14 cellular contexts compared by ENCODE assay signal in the genomic region with DNA sequence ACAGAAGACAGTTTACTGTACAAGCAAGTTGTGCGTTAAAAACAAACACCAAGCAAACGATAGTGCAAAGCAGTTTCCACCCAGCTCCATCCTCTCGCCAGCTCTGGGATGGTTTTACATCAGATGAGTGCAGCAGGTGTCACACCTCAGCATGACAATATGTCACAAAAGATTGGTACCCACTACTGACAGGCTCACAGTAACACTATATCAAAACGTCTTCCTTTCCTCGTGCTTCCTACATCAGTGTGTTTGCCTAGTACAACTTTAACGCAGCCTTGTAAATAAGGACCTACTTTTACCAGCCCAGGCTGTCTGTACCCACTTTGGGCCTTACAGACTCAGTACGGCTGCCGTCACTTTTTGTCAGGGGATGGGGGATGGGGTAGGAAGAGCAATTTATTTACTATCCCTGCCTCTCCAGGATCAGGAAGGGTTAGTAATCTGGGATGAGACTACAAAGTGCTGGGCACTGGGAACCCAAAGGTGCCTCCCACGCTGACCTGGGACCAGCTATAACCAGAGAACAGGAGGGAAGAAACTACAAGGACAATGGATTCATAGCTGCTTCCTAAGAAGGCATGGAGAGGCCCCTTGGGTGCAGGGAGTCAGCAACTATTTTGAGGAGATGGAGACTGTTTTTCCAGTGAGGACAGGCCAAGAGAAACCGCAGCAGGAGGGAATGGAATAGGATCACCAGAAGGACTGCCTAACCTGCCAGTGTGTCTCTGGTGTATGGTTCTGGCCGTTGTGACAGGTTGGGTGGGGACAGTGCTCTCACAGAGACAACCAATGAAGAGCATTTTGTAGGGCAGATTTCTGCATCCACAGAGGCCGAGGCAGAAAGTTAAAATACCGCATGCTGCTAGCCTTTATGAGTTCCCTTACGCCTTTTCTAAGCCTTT. TPM values are rescaled to one million over a fixed set of nuclear protein-coding genes. Genes with fewer than 3 reads are reported as not detected.
DNase-seq lines count a peak whose midpoint lies in the region; ATAC-seq, FAIRE-seq and TF ChIP-seq lines count a peak whose summit lies in the region.
"Had no signal": no experiment of that assay in that cellular context is flagged by ENCODE, and none has a peak within 500 bp of the region (broad histone marks: within the 10 kb centered on the region; RNA-seq: fewer than 3 reads in every experiment).

No MANE protein-coding gene starts in this region.

- DNase-seq in cardiac septum (ENCODE audit: low spot score): peak; percentile 56
- DNase-seq in left cardiac atrium: no peak
- DNase-seq in activated CD4-positive, alpha-beta T cell treated with anti-CD3 and anti-CD28 coated beads, Interleukin-2, amount 50 U/mL, for 48 hours: peak; percentile 44 to 45
- DNase-seq in H1 (ENCODE audit: low read depth in 1 of 2, low spot score in 2 of 2): peak in 1 of 2 experiments; percentile 41
- DNase-seq in tibial artery: peak; percentile 5 to 34
- no peak for DNase-seq in hippocampal formation (lab: John Stamatoyannopoulos, UW)
- DNase-seq: BE2C, body of pancreas, NCI-H1105 treated with DMSO at 0.1 percent for 48 hours, NCI-H748 treated with DMSO at 0.1 percent for 48 hours, nucleus accumbens had no signal

- H2BK15ac ChIP-seq in H1 (ENCODE audit: low read length): 0 out of 2 replicates have a peak overlapping the region, but pooled peaks have one; percentile 36

- 0 out of 2 replicates have a peak overlapping the region, but pooled peaks have one; percentile 6 for H2AK5ac ChIP-seq in H1 (ENCODE audit: low read depth, low read length)

- H3K36me3 ChIP-seq in H1 (ENCODE audit: control insufficient read depth in 2 of 4, insufficient read depth in 4 of 4, low read length in 3 of 4) (no peaks in the 10 kb centered on the region), tibial artery (peaks cover 0 to 20% (median 0%) of the 10 kb centered on the region in 3 donors)
- H3K36me3 ChIP-seq: BE2C had no signal

- no peak overlapping the region for H3K56ac ChIP-seq in H1 (replicated peaks; ENCODE audit: insufficient read length, low read depth, low read length)

- WGBS in H1 (ENCODE audit: extremely low coverage in 1 of 2, insufficient coverage in 1 of 2, insufficient read length in 1 of 2, insufficient replicate concordance in 2 of 2, low coverage in 1 of 2, low lambda C conversion rate in 2 of 2, missing lambda C conversion rate in 1 of 2), 2 experiments: 83% methylated on average over 14 of the region's 14 CpGs; no CpG with 5 or more reads in 1 of the 2 experiments

- no peak for TF ChIP-seq POLR2A in H1 (IDR thresholded peaks at IDR 0.05; ENCODE audit: control extremely low read depth in 1 of 2, low read depth in 2 of 2, low read length in 2 of 2)

- H3K9me3 ChIP-seq in H1 (ENCODE audit: insufficient read depth in 2 of 2, low read depth in 1 of 2, low read length in 1 of 2) (no peaks in the 10 kb centered on the region), tibial artery (no peaks in the 10 kb centered on the region)
- H3K9me3 ChIP-seq: BE2C, body of pancreas, SJSA1 had no signal

- H3K27ac ChIP-seq in H1 (ENCODE audit: low read depth, low read length) (no peak overlapping the region), tibial artery (no peak overlapping the region)
- H3K27ac ChIP-seq: body of pancreas, SJSA1 had no signal

- ATAC-seq in left cardiac atrium: no peak
- ATAC-seq in GM21367 (IDR thresholded peaks at IDR 0.05; ENCODE audit: unreplicated experiment): no peak
- ATAC-seq in GM21360 (IDR thresholded peaks at IDR 0.05; ENCODE audit: unreplicated experiment): no peak
- ATAC-seq: body of pancreas had no signal

- no peaks in the 10 kb centered on the region for H3K23me2 ChIP-seq in H1 (ENCODE audit: low read depth, low read length)

- POLR2A ChIA-PET in H1 (lab: Charles Lee; ENCODE audit: partially characterized antibody): no interaction called here

- CTCF ChIA-PET in H1 (lab: Charles Lee; ENCODE audit: partially characterized antibody): interaction anchor here (0.6 to 4.6 kb wide), 10 partner anchors 7 to 315 kb away, joined by 3 to 69 read pairs (median 5); no protein-coding TSS in a partner anchor

- no peaks in the 10 kb centered on the region for H3K79me2 ChIP-seq in H1 (ENCODE audit: control insufficient read depth in 1 of 2, insufficient read depth in 2 of 2, low read length in 2 of 2)

- H3K9ac ChIP-seq in H1 (replicated peaks in 1 of 4; ENCODE audit: extremely low read depth in 1 of 4, low read depth in 3 of 4, low read length in 3 of 4): no peak overlapping the region

- H3K4me3 ChIP-seq in H1 (ENCODE audit: extremely low read depth in 1 of 4, insufficient read depth in 2 of 4, low read depth in 3 of 4, low read length in 4 of 4) (no peak overlapping the region), tibial artery (no peak overlapping the region)
- H3K4me3 ChIP-seq: body of pancreas, SJSA1 had no signal

- H2BK20ac ChIP-seq in H1 (ENCODE audit: low read length): no peak overlapping the region

- H3K18ac ChIP-seq in H1 (ENCODE audit: extremely low read depth, low read length): no peak overlapping the region

- no peak overlapping the region for H3K4ac ChIP-seq in H1 (replicated peaks; ENCODE audit: insufficient read length, low read depth, low read length)

- H3K27me3 ChIP-seq in H1 (replicated peaks in 1 of 4; ENCODE audit: control insufficient read depth in 3 of 4, extremely low read depth in 1 of 4, insufficient read depth in 3 of 4, low read length in 3 of 4): no peaks in the 10 kb centered on the region
- H3K27me3 ChIP-seq in tibial artery: peaks cover 0 to 65% of the 10 kb centered on the region in 2 donors
- H3K27me3 ChIP-seq: BE2C, SJSA1 had no signal

- no peaks in the 10 kb centered on the region for H3K79me1 ChIP-seq in H1 (ENCODE audit: low read depth, low read length)

- H2BK5ac ChIP-seq in H1 (ENCODE audit: low read depth, low read length): no peak overlapping the region

- H3K23ac ChIP-seq in H1 (ENCODE audit: insufficient read length): no peak overlapping the region

- H3K4me1 ChIP-seq in H1 (replicated peaks in 1 of 4; ENCODE audit: control insufficient read depth in 3 of 4, insufficient read depth in 4 of 4, low read length in 3 of 4) (no peaks in the 10 kb centered on the region; a peak in 2 of 7 replicates), tibial artery (no peaks in the 10 kb centered on the region)
- H3K4me1 ChIP-seq: BE2C, body of pancreas, SJSA1 had no signal

- no peak overlapping the region for H4K91ac ChIP-seq in H1 (replicated peaks; ENCODE audit: insufficient read length, low read length)

- H4K20me1 ChIP-seq in H1 (replicated peaks in 1 of 2; ENCODE audit: control insufficient read depth in 1 of 2, insufficient read depth in 2 of 2, low read length in 2 of 2): no peaks in the 10 kb centered on the region

- no peak overlapping the region for H2BK12ac ChIP-seq in H1 (ENCODE audit: low read depth, low read length)

- no peak overlapping the region for H3K4me2 ChIP-seq in H1 (ENCODE audit: insufficient read depth in 1 of 2, low read depth in 2 of 2, low read length in 2 of 2)

- no peak for TF ChIP-seq RAD21 in H1 (IDR thresholded peaks at IDR 0.05 in 1 of 2, conservative IDR thresholded peaks at IDR 0.05 in 1 of 2; ENCODE audit: low read depth in 2 of 2, low read length in 2 of 2)

- H4K8ac ChIP-seq in H1 (ENCODE audit: extremely low read depth, insufficient read depth, low read length): no peak overlapping the region

- no peak for FAIRE-seq in H1 (lab: Jason Lieb, UNC)

- no peak overlapping the region for H3K14ac ChIP-seq in H1 (ENCODE audit: insufficient read length)

- no peak for TF ChIP-seq CTCF in H1 (IDR thresholded peaks at IDR 0.05; ENCODE audit: control extremely low read depth in 1 of 3, insufficient read depth in 1 of 3, low read depth in 1 of 3, low read length in 3 of 3)
- TF ChIP-seq CTCF in tibial artery (IDR thresholded peaks at IDR 0.05): no peak

- H2AFZ ChIP-seq in H1 (ENCODE audit: low read length): no peak overlapping the region

- intact Hi-C loops in cardiac septum (cut with DNase I) (no loop called here), left cardiac atrium (cut with DNase I) (loop anchor here (2.0 to 10.0 kb wide), 2 partner anchors 45 to 51 kb away; no protein-coding TSS in a partner anchor), tibial artery (cut with DNase I; ENCODE audit: low total_unique reads) (no loop called here)

- H4K5ac ChIP-seq in H1 (ENCODE audit: insufficient read length, low read depth, low read length): no peak overlapping the region

- H2BK120ac ChIP-seq in H1 (replicated peaks; ENCODE audit: low read depth, low read length): no peak overlapping the region

- no peak for TF ChIP-seq EP300 in H1 (IDR thresholded peaks at IDR 0.05; ENCODE audit: borderline replicate concordance in 1 of 2, low read depth in 2 of 2, low read length in 2 of 2)

TF ChIP-seq in H1, 55 proteins besides CTCF, POLR2A, EP300 and RAD21 (continues in another document):
- no peak for TF ChIP-seq MAFK (IDR thresholded peaks at IDR 0.05; ENCODE audit: low read depth, low read length)
- TF ChIP-seq TEAD4 (IDR thresholded peaks at IDR 0.05; ENCODE audit: low read depth, low read length): no peak
- no peak for TF ChIP-seq SIRT6 (IDR thresholded peaks at IDR 0.05; ENCODE audit: low read length)
- TF ChIP-seq RXRA (IDR thresholded peaks at IDR 0.05; ENCODE audit: insufficient read depth, low read depth, low read length): no peak
- TF ChIP-seq FOSL1 (IDR thresholded peaks at IDR 0.05; ENCODE audit: insufficient read depth, low read depth, low read length): no peak
- TF ChIP-seq NANOG (IDR thresholded peaks at IDR 0.05; ENCODE audit: insufficient read depth, low read depth, low read length, poor library complexity, severe bottlenecking): no peak
- TF ChIP-seq RFX5 (IDR thresholded peaks at IDR 0.05; ENCODE audit: borderline replicate concordance, low read depth, low read length): no peak
- no peak for TF ChIP-seq CBX5 (IDR thresholded peaks at IDR 0.05; ENCODE audit: low read depth, low read length)
- no peak for TF ChIP-seq CHD2 (IDR thresholded peaks at IDR 0.05; ENCODE audit: low read length)
- TF ChIP-seq PHF8 (conservative IDR thresholded peaks at IDR 0.05; ENCODE audit: low read depth, low read length): no peak
- TF ChIP-seq CEBPB (IDR thresholded peaks at IDR 0.05; ENCODE audit: low read depth, low read length): no peak
- no peak for TF ChIP-seq JUN (IDR thresholded peaks at IDR 0.05; ENCODE audit: low read depth, low read length)
- no peak for TF ChIP-seq BRCA1 (IDR thresholded peaks at IDR 0.05; ENCODE audit: low read depth, low read length)

RNA-seq across cellular contexts. Expression of a gene that starts 30.2 kb away (rescaled TPM):
- total RNA-seq in cardiac septum (0.51 TPM), left cardiac atrium (1 to 10 TPM; 1.3 to 2.4 TPM)
- 0.48 and 0.82 TPM in 2 replicates for total RNA-seq in H1 (2021; fragmentation: NEBNext Ultra II Directional; extraction: Animal tissue kit (Norgen Biotek cat#: 25700))
- polyA plus RNA-seq in H1 (2011; rRNA removed): 0.49 and 0.62 TPM in 2 replicates
- 0.44 TPM for polyA plus RNA-seq in H1 (2011; cell fraction: cytosol; rRNA removed)
- 0.70 TPM for polyA plus RNA-seq in H1 (2011; cell fraction: nucleus; rRNA removed)
- 0.33 to 1.3 TPM (median 0.64 TPM) in 4 replicates for polyA plus RNA-seq in H1 (2012, experiment 1 of 2)
- 0.55 TPM for polyA plus RNA-seq in H1 (2012, experiment 2 of 2)
- polyA plus RNA-seq in H1 (2013, experiment 1 of 2): 0.61 TPM
- polyA plus RNA-seq in H1 (2013, experiment 2 of 2): 0.52 TPM
- 0.13 TPM in 1 of 2 replicates, not detected in the other for polyA minus RNA-seq in H1 (2011; rRNA and poly(A)+ RNA removed)
- polyA minus RNA-seq in H1 (2011; cell fraction: cytosol; rRNA and poly(A)+ RNA removed): 1.5 TPM
- 0.30 TPM for polyA minus RNA-seq in H1 (2011; cell fraction: nucleus; rRNA and poly(A)+ RNA removed)

Comparison
In these comparisons a context has a peak if more than half of its experiments do, and no peak if none do; other contexts are left out.
1. DNase-seq: peak in cardiac septum (single experiment), activated CD4-positive, alpha-beta T cell treated with anti-CD3 and anti-CD28 coated beads, Interleukin-2, amount 50 U/mL, for 48 hours (2 of 2) and tibial artery (2 of 2); none in left cardiac atrium (single experiment) and hippocampal formation (0 of 2).
2. intact Hi-C loops: an anchor here in left cardiac atrium (2.0 to 10.0 kb wide); none called in cardiac septum and tibial artery.